9 cellular contexts compared by ENCODE assay signal in the genomic region with DNA sequence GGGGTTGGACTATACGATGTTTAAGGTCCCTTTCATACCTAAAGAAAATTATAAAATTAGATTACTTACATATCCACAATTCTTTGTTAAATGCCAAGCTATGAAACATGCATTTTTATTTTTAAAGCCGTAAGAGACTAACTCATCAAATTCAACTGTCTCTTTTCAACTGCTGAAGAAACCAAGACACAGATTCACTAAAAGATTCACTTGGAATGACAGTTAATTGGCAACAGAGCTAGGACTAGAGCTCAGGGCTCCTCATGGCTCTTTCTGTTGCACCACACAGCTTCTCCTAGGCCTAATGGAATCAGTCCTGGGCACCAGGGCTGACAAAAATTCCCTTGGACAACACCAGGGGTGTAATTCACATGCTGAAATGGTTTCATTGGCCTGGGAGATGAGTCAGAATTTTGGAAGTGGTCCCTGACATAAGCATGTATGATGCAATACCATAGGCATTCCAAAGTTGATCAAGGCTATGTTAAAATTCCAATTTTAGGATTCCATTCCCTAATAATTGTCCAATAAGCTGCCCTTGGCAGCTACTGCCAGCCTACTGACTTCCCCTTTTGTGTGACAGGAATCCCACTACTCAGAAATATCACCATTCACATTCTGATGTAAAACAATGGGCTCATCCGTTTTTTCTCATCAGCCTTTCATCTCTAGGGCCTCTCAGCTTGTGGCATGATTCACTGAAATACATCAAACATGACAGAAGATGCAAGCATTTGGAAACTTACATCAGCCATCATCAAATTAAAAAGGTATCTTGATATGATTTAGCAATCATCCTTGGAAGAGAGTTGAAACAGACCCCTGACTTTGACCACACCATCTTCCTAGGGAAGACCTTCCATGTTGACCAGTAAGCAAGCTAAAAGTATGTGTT. TPM values are rescaled to one million over a fixed set of nuclear protein-coding genes. Genes with fewer than 3 reads are reported as not detected.
DNase-seq lines count a peak whose midpoint lies in the region; ATAC-seq, FAIRE-seq and TF ChIP-seq lines count a peak whose summit lies in the region.
"Had no signal": no experiment of that assay in that cellular context is flagged by ENCODE, and none has a peak within 500 bp of the region (broad histone marks: within the 10 kb centered on the region; RNA-seq: fewer than 3 reads in every experiment).

No MANE protein-coding gene starts in this region.

- no peaks in the 10 kb centered on the region for H3K27me3 Mint-ChIP-seq in progenitor cell of endocrine pancreas

- TF ChIP-seq POLR2A in H54 (IDR thresholded peaks at IDR 0.05; ENCODE audit: low read depth, low read length): no peak

- H3K9me3 Mint-ChIP-seq in progenitor cell of endocrine pancreas (ENCODE audit: low read depth): peaks cover 29% of the 10 kb centered on the region

- H3K4me1 Mint-ChIP-seq in progenitor cell of endocrine pancreas (ENCODE audit: low read depth): peaks cover 2% of the 10 kb centered on the region

- peak; percentile 94 for FAIRE-seq in H54 (lab: Jason Lieb, UNC)
- FAIRE-seq in RCC 7860 (lab: Jason Lieb, UNC): peak; percentile 84
- FAIRE-seq: TTC549 had no signal

- TF ChIP-seq CTCF in epithelial cell of proximal tubule (conservative IDR thresholded peaks at IDR 0.05; ENCODE audit: low read depth, low read length) (peak; percentile 9), progenitor cell of endocrine pancreas (IDR thresholded peaks at IDR 0.05; ENCODE audit: unreplicated experiment) (no peak)

- peaks cover 2% of the 10 kb centered on the region for H3K36me3 Mint-ChIP-seq in progenitor cell of endocrine pancreas (ENCODE audit: insufficient read depth)

- no peak for ATAC-seq in HG02938 (IDR thresholded peaks at IDR 0.05; ENCODE audit: unreplicated experiment)

- no peak overlapping the region for H3K4me3 Mint-ChIP-seq in progenitor cell of endocrine pancreas (ENCODE audit: low read depth)

- DNase-seq in H54 (ENCODE audit: insufficient read length, low spot score) (peak; percentile 29), RCC 7860 (ENCODE audit: low spot score) (peak; percentile 80), epithelial cell of proximal tubule (ENCODE audit: low read depth) (no peak), progenitor cell of endocrine pancreas (ENCODE audit: low spot score, unreplicated experiment) (no peak), activated gamma-delta T cell (lab: John Stamatoyannopoulos, UW) (no peak)
- no peak for DNase-seq in central memory CD4-positive, alpha-beta T cell

- peak overlapping the region; percentile 66 for H3K27ac Mint-ChIP-seq in progenitor cell of endocrine pancreas

- H3K4me3 ChIP-seq in epithelial cell of proximal tubule (ENCODE audit: low read depth, low read length): no peak overlapping the region
- H3K4me3 ChIP-seq: lower lobe of right lung had no signal

RNA-seq across cellular contexts. Expression of a gene that starts 54.2 kb away (rescaled TPM):
- total RNA-seq in epithelial cell of proximal tubule (0.29 TPM in 1 of 2 replicates, not detected in the other), progenitor cell of endocrine pancreas (not detected in 2 replicates)
- total RNA-seq: lower lobe of right lung had no signal

Comparison
In these comparisons a context has a peak if more than half of its experiments do, and no peak if none do; other contexts are left out.
1. DNase-seq: peak in H54 (single experiment) and RCC 7860 (single experiment); none in epithelial cell of proximal tubule (single experiment), progenitor cell of endocrine pancreas (single experiment), central memory CD4-positive, alpha-beta T cell (single experiment) and activated gamma-delta T cell (single experiment).